Comparison of ENCODE assay signal across 9 cellular contexts in the genomic region with DNA sequence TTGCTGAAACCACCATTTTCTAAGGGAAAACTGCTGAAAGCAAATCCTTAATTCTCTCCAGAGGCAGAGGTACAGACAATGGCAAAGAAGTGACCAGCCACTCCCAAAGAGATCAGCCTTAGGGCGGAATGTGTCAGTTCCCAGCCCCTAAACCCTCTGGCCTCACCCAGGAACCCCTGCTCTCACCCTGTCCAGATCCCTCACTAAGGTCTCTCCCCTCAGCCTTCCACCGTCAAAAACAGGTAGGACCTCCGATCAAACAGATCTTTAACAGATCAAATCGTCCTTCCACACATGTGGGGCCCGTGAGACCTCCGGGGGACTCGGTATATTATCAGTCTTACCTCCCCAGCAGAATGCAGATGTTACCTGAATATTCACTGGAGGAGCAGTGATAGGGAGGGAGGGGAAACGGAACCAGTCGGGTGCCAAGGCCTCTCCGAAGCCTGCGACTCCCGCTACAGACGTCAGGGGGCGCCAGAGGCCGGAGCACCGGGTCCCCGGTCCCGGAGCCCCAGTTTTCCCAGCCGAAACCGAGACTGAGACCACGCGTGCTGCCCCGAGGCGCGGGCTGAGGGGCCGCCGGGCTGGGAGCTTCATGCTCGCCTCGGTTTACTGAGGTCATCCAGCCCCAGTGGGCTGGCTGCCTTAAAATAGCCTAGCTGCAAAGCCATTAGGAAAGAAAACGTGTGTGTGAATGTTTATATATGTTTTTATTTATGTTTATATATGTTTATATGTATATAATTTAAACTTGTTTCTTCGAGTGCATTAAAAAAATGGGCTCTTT. TPM values are rescaled to one million over a fixed set of nuclear protein-coding genes. Genes with fewer than 3 reads are reported as not detected.
DNase-seq lines count a peak whose midpoint lies in the region; ATAC-seq and TF ChIP-seq lines count a peak whose summit lies in the region.
"Had no signal": no experiment of that assay in that cellular context is flagged by ENCODE, and none has a peak within 500 bp of the region (broad histone marks: within the 10 kb centered on the region; RNA-seq: fewer than 3 reads in every experiment).

No MANE protein-coding gene starts in this region.

- peak; percentile 91 for TF ChIP-seq CTCF in LNCaP clone FGC (IDR thresholded peaks at IDR 0.05; ENCODE audit: control insufficient read depth, extremely low read depth, insufficient read depth)
- TF ChIP-seq CTCF in glutamatergic neuron (IDR thresholded peaks at IDR 0.05; ENCODE audit: partially characterized antibody, unreplicated experiment) = peak; percentile 96
- TF ChIP-seq CTCF in type B pancreatic cell (conservative IDR thresholded peaks at IDR 0.05) = peak; percentile 98

- H3K9ac ChIP-seq in trophoblast cell (ENCODE audit: low read length) = no peak overlapping the region

- no CpG with 5 or more reads among the region's 31 CpGs for WGBS in trophoblast cell (ENCODE audit: extremely low coverage, insufficient coverage, insufficient read length)

- no peak overlapping the region for H3K14ac ChIP-seq in trophoblast cell (ENCODE audit: low read length)

- H2BK120ac ChIP-seq in trophoblast cell (ENCODE audit: insufficient read depth, low read length, poor library complexity) = no peak overlapping the region

- DNase-seq in DMS114 treated with DMSO at 0.1 percent for 48 hours (lab: John Stamatoyannopoulos, UW; ENCODE audit: unreplicated experiment) = peak; percentile 61
- no peak for DNase-seq in LNCaP clone FGC (ENCODE audit: low read depth)
- peak; percentile 52 to 70 for DNase-seq in SJSA1 (ENCODE audit: low read depth in 1 of 2, low spot score in 2 of 2)
- peak; percentile 80 for DNase-seq in activated gamma-delta T cell treated with Interleukin-2 at 50 U/mL for 16 hours
- peak; percentile 93 for DNase-seq in glutamatergic neuron
- DNase-seq in trophoblast cell = peak; percentile 58 to 83
- DNase-seq in type B pancreatic cell (ENCODE audit: extremely low spot score, unreplicated experiment) = peak; percentile 90

- H3K36me3 Mint-ChIP-seq in glutamatergic neuron (ENCODE audit: unreplicated experiment) (no peaks in the 10 kb centered on the region), type B pancreatic cell (no peaks in the 10 kb centered on the region)

- no peaks in the 10 kb centered on the region for H3K79me1 ChIP-seq in trophoblast cell (ENCODE audit: low read length)

- no peak overlapping the region for H3K18ac ChIP-seq in trophoblast cell (ENCODE audit: low read length)

- H3K4me3 ChIP-seq in LNCaP clone FGC (ENCODE audit: low read depth, low read length) (peak overlapping the region; percentile 41), SJSA1 (no peak overlapping the region), trophoblast cell (ENCODE audit: low read depth, low read length) (no peak overlapping the region)

- H2BK5ac ChIP-seq in trophoblast cell (ENCODE audit: low read depth, low read length, poor library complexity) = no peak overlapping the region

- H3K27ac Mint-ChIP-seq in glutamatergic neuron (ENCODE audit: unreplicated experiment) (no peak overlapping the region), type B pancreatic cell (no peak overlapping the region)

- no peak overlapping the region for H2AK5ac ChIP-seq in trophoblast cell (ENCODE audit: low read length)

- H4K91ac ChIP-seq in trophoblast cell (ENCODE audit: low read depth, low read length) = no peak overlapping the region

- H3K4ac ChIP-seq in trophoblast cell (ENCODE audit: low read depth, low read length) = no peak overlapping the region

- no peak overlapping the region for H3K23ac ChIP-seq in trophoblast cell (ENCODE audit: low read length)

- no peaks in the 10 kb centered on the region for H3K36me3 ChIP-seq in SJSA1
- H3K36me3 ChIP-seq in trophoblast cell (ENCODE audit: control insufficient read depth in 1 of 2, insufficient read depth in 2 of 2, low read length in 2 of 2) = no peaks in the 10 kb centered on the region

- H2AFZ ChIP-seq in trophoblast cell (ENCODE audit: insufficient read depth, low read length, poor library complexity) = no peak overlapping the region

- peak overlapping the region; percentile 63 for H2BK12ac ChIP-seq in trophoblast cell (ENCODE audit: low read length)

- H3K4me3 Mint-ChIP-seq in glutamatergic neuron (ENCODE audit: unreplicated experiment) (peak overlapping the region; percentile 47), type B pancreatic cell (peak overlapping the region; percentile 78)

- H3K4me2 ChIP-seq in trophoblast cell (ENCODE audit: low read length) = peak overlapping the region; percentile 48

- no peaks in the 10 kb centered on the region for H3K79me2 ChIP-seq in trophoblast cell (ENCODE audit: control insufficient read depth, insufficient read depth, low read length, poor library complexity)

- 0 out of 2 replicates have a peak, but pooled peaks cover 11% of the 10 kb centered on the region for H3K27me3 ChIP-seq in SJSA1 (replicated peaks)
- H3K27me3 ChIP-seq in trophoblast cell (ENCODE audit: insufficient read depth, low read length) = no peaks in the 10 kb centered on the region

- peaks cover 2% of the 10 kb centered on the region for H3K27me3 Mint-ChIP-seq in glutamatergic neuron (ENCODE audit: unreplicated experiment)
- peaks cover 12% of the 10 kb centered on the region for H3K27me3 Mint-ChIP-seq in type B pancreatic cell

- H3K9me3 Mint-ChIP-seq in glutamatergic neuron (ENCODE audit: unreplicated experiment) = peaks cover 1% of the 10 kb centered on the region
- H3K9me3 Mint-ChIP-seq in type B pancreatic cell = no peaks in the 10 kb centered on the region

- no peaks in the 10 kb centered on the region for H3K4me1 ChIP-seq in SJSA1 (replicated peaks)
- H3K4me1 ChIP-seq in trophoblast cell (ENCODE audit: control insufficient read depth in 1 of 2, insufficient read depth in 2 of 2, low read length in 2 of 2) = no peaks in the 10 kb centered on the region

- H3K27ac ChIP-seq in SJSA1 = no peak overlapping the region
- no peak overlapping the region for H3K27ac ChIP-seq in trophoblast cell (ENCODE audit: low read depth, low read length)
- H3K27ac ChIP-seq: epithelial cell of prostate had no signal

- H4K12ac ChIP-seq in trophoblast cell (ENCODE audit: low read depth, low read length) = peak overlapping the region; percentile 91

- peak overlapping the region; percentile 80 for H4K8ac ChIP-seq in trophoblast cell (ENCODE audit: low read depth, low read length)

- H3K9me3 ChIP-seq in SJSA1 (replicated peaks) (no peaks in the 10 kb centered on the region), trophoblast cell (ENCODE audit: insufficient read depth, low read depth, low read length) (peaks cover 5% of the 10 kb centered on the region)

- H3K4me1 Mint-ChIP-seq in glutamatergic neuron (ENCODE audit: low read depth, unreplicated experiment) = no peaks in the 10 kb centered on the region
- no peaks in the 10 kb centered on the region for H3K4me1 Mint-ChIP-seq in type B pancreatic cell (ENCODE audit: unreplicated experiment)

- ATAC-seq in GM21717 (IDR thresholded peaks at IDR 0.05; ENCODE audit: unreplicated experiment) = peak; percentile 75

RNA-seq across cellular contexts. Expression of a gene that starts 23.6 kb away (rescaled TPM):
- not detected in 2 replicates for total RNA-seq in SJSA1 (2014; rRNA removed; shearing (Covaris generic))
- total RNA-seq in glutamatergic neuron (ENCODE audit: unreplicated experiment) (not detected), type B pancreatic cell (ENCODE audit: low replicate concordance) (0.68 and 1.4 TPM in 2 replicates)
- 3.2 TPM in 2 replicates for polyA plus RNA-seq in trophoblast cell (2013)

RNA-seq across cellular contexts. Expression of a gene that starts 27.3 kb away (rescaled TPM):
- total RNA-seq in SJSA1 (2014; rRNA removed; shearing (Covaris generic)) = not detected in 2 replicates
- 0.27 TPM for total RNA-seq in glutamatergic neuron (ENCODE audit: unreplicated experiment)
- polyA plus RNA-seq in trophoblast cell (2013) = 0.57 and 0.61 TPM in 2 replicates
- total RNA-seq in type B pancreatic cell (ENCODE audit: low replicate concordance) = not detected in 2 replicates
